ENCODE assay signal across 8 cellular contexts in genomic region chr16:11583889-11584565, GRCh38. TPM values are rescaled to one million over a fixed set of nuclear protein-coding genes. Genes with fewer than 3 reads are reported as not detected.
A peak's percentile ranks its signal among the peaks of the same experiment; 100 is the strongest.
DNase-seq lines count a peak whose midpoint lies in the region; ATAC-seq, FAIRE-seq and TF ChIP-seq lines count a peak whose summit lies in the region.

No MANE protein-coding gene starts in this region.

- in situ Hi-C loops in KBM-7 (cut with MboI; ENCODE audit: low pct_unique_long_range_greater_than_20kb, low sequenced_read_pairs) = no loop called here

- no peaks in the 10 kb centered on the region for H3K9me3 ChIP-seq in CD4-positive, alpha-beta memory T cell (ENCODE audit: control insufficient read depth in 1 of 2, low read length in 2 of 2)
- H3K9me3 ChIP-seq in body of pancreas (no peaks in the 10 kb centered on the region), mucosa of descending colon (no peaks in the 10 kb centered on the region)

- no peaks in the 10 kb centered on the region for H3K36me3 ChIP-seq in CD4-positive, alpha-beta memory T cell (ENCODE audit: insufficient read depth, low read length)
- H3K36me3 ChIP-seq in body of pancreas (replicated peaks in 1 of 2; ENCODE audit: insufficient read depth in 1 of 2, low read depth in 2 of 2) (no peaks in the 10 kb centered on the region), mucosa of descending colon (ENCODE audit: low read depth) (no peaks in the 10 kb centered on the region)

- intact Hi-C loops in CD4-positive, alpha-beta memory T cell (cut with micrococcal nuclease) = loop anchor here (1.0 to 2.0 kb wide), 4 partner anchors 9 to 57 kb away; no protein-coding TSS in a partner anchor
- intact Hi-C loops in body of pancreas (cut with DNase I) (no loop called here), mucosa of descending colon (cut with DNase I, micrococcal nuclease) (no loop called here)

- peak overlapping the region; percentile 83 to 98 (median 93) for H3K27ac Mint-ChIP-seq in CD4-positive, alpha-beta memory T cell

- peak overlapping the region; percentile 73 for H3K27ac ChIP-seq in CD4-positive, alpha-beta memory T cell (ENCODE audit: low read depth, low read length)
- peak overlapping the region; percentile 19 to 96 (median 92) for H3K27ac ChIP-seq in body of pancreas

- peaks cover 0 to 44% of the 10 kb centered on the region in 2 donors for H3K36me3 Mint-ChIP-seq in CD4-positive, alpha-beta memory T cell

- no peak for DNase-seq in CD4-positive, alpha-beta memory T cell
- DNase-seq in KBM-7 (peak; percentile 56), body of pancreas (peak in 3 of 4 donors; percentile 28 to 59 (median 47)), mucosa of descending colon (peak in 2 of 3 donors; percentile 27 to 77), NCI-H1092 (lab: John Stamatoyannopoulos, UW) (no peak), NCI-H446 treated with DMSO at 0.1 percent for 48 hours (lab: John Stamatoyannopoulos, UW) (no peak), H54 (ENCODE audit: insufficient read length, low spot score) (no peak)

- ATAC-seq in body of pancreas (peak; percentile 35), mucosa of descending colon (peak; percentile 73), HG02885 (IDR thresholded peaks at IDR 0.05; ENCODE audit: poor library complexity, unreplicated experiment) (no peak)

- POLR2A ChIA-PET in CD4-positive, alpha-beta memory T cell (lab: Charles Lee; ENCODE audit: partially characterized antibody) = interaction anchor here (1.0 to 9.2 kb wide), 8 partner anchors 8 to 158 kb away, joined by 3 to 175 read pairs (median 8); partner anchors contain the start of gene TXNDC11

- no peaks in the 10 kb centered on the region for H3K27me3 ChIP-seq in CD4-positive, alpha-beta memory T cell (ENCODE audit: insufficient read depth, low read length)
- H3K27me3 ChIP-seq in body of pancreas = no peaks in the 10 kb centered on the region

- TF ChIP-seq POLR2A in body of pancreas (IDR thresholded peaks at IDR 0.05) = peak in 1 of 3 donors; percentile 22
- TF ChIP-seq POLR2A in H54 (IDR thresholded peaks at IDR 0.05; ENCODE audit: low read depth, low read length) = no peak

- H3K4me3 ChIP-seq in CD4-positive, alpha-beta memory T cell (ENCODE audit: low read length in 2 of 2) = peak overlapping the region; percentile 78 to 82
- H3K4me3 ChIP-seq in body of pancreas (no peak overlapping the region), mucosa of descending colon (no peak overlapping the region)

- no peak for FAIRE-seq in H54 (lab: Jason Lieb, UNC)

- H3K4me3 Mint-ChIP-seq in CD4-positive, alpha-beta memory T cell = peak overlapping the region; percentile 89 to 97 (median 96)

- CTCF ChIA-PET in CD4-positive, alpha-beta memory T cell (lab: Charles Lee; ENCODE audit: partially characterized antibody) = interaction anchor here (0.7 to 3.9 kb wide), 12 partner anchors 9 to 177 kb away, joined by 3 to 30 read pairs (median 4); no protein-coding TSS in a partner anchor

- H3K4me1 ChIP-seq in CD4-positive, alpha-beta memory T cell (ENCODE audit: insufficient read depth, low read length) = peaks cover 71% of the 10 kb centered on the region
- peaks cover 37% of the 10 kb centered on the region for H3K4me1 ChIP-seq in body of pancreas
- peaks cover 25% of the 10 kb centered on the region for H3K4me1 ChIP-seq in mucosa of descending colon (ENCODE audit: low read depth)

- WGBS in body of pancreas, 2 donors = 9 to 19% methylated on average over 7 of the region's 7 CpGs

- peaks cover 0 to 1% (median 0%) of the 10 kb centered on the region in 8 donors for H3K9me3 Mint-ChIP-seq in CD4-positive, alpha-beta memory T cell

- peaks cover 44 to 77% (median 62%) of the 10 kb centered on the region in 4 donors for H3K4me1 Mint-ChIP-seq in CD4-positive, alpha-beta memory T cell

- H3K27me3 Mint-ChIP-seq in CD4-positive, alpha-beta memory T cell = no peaks in the 10 kb centered on the region

- TF ChIP-seq CTCF in body of pancreas (IDR thresholded peaks at IDR 0.05) (no peak), mucosa of descending colon (IDR thresholded peaks at IDR 0.05) (no peak)

RNA-seq across cellular contexts. Expression of gene LITAF, which starts 2.7 kb away (rescaled TPM):
- total RNA-seq in CD4-positive, alpha-beta memory T cell = 100 to 1,000 TPM; 155 to 157 TPM
- 100 to 1,000 TPM; 343 to 496 TPM for polyA plus RNA-seq in CD4-positive, alpha-beta memory T cell
- total RNA-seq in body of pancreas (10 to 100 TPM; 24.9 to 25.7 TPM), mucosa of descending colon (100 to 1,000 TPM; 140 to 308 (median 246) TPM)

Comparison
In these comparisons a context has a peak if more than half of its experiments do, and no peak if none do; other contexts are left out.
1. DNase-seq: peak in KBM-7 (single experiment), body of pancreas (3 of 4) and mucosa of descending colon (2 of 3); none in CD4-positive, alpha-beta memory T cell (0 of 5), NCI-H1092 (single experiment), NCI-H446 treated with DMSO at 0.1 percent for 48 hours (single experiment) and H54 (single experiment).
2. H3K4me3 ChIP-seq: peak in CD4-positive, alpha-beta memory T cell (2 of 2); none in body of pancreas (0 of 2) and mucosa of descending colon (single experiment).
3. RNA of gene LITAF, which starts 2.7 kb away (total RNA-seq): 140 to 308 TPM in mucosa of descending colon and 155 to 157 TPM in CD4-positive, alpha-beta memory T cell; 24.9 to 25.7 TPM in body of pancreas; every median in the first group is over 4 times any median in the second.